ENCODE assay signal across 19 cellular contexts in the genomic region with DNA sequence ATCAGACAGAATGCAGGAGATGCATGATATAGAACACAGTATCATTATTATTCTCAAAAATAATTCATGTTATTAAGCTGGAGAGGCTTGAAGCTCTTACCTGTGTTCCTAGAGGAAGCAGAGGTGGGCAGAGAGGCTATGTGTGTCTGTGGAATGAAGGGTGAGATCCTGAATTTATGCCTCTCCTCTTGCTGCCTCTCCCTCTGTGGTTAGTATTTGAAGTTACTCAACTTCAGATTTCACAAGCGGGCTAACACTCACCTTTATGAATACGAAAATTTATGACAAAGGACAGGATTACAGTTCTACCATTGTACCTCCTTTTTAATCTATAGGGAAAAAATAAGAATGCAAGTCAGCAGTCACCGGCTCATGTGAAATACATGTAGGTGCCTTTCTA. TPM values are rescaled to one million over a fixed set of nuclear protein-coding genes. Genes with fewer than 3 reads are reported as not detected.
"Had no signal": no experiment of that assay in that cellular context is flagged by ENCODE, and none has a peak within 500 bp of the region (broad histone marks: within the 10 kb centered on the region; RNA-seq: fewer than 3 reads in every experiment).

A gene (minus strand): TSS at position 148 of the 400 bp plus-strand sequence. CDS start 677 bp downstream, outside the sequence.

RNA-seq across cellular contexts. Expression of the gene that starts here (rescaled TPM):
- total RNA-seq: chondrocyte; colonic mucosa; endodermal cell; endothelial cell of umbilical vein; fibroblast of lung; heart right ventricle; left colon; left ventricle myocardium inferior; lower lobe of right lung; mesothelial cell of epicardium; mucosa of descending colon; natural killer cell treated with Interleukin-12 subunit alpha and Interleukin-12 subunit beta and Interleukin-15 and Interleukin-18, amount 100 ng/mL, for 72 hours; neural crest cell; omental fat pad; pancreas; posterior vena cava; pulmonary artery endothelial cell; thyroid gland; ureter had no signal
- polyA plus RNA-seq: endothelial cell of umbilical vein, fibroblast of lung had no signal
